ENCODE assay signal across 20 cellular contexts in genomic region chr20:40191573-40191972, GRCh38.
"Had no signal": no experiment of that assay in that cellular context is flagged by ENCODE, and none has a peak within 500 bp of the region (broad histone marks: within the 10 kb centered on the region; RNA-seq: fewer than 3 reads in every experiment).

No MANE protein-coding gene starts in this region.

- H3K4me3 ChIP-seq: body of pancreas, colonic mucosa, gastrocnemius medialis, heart left ventricle, lower lobe of right lung, SK-N-MC, upper lobe of left lung had no signal

- H3K27ac ChIP-seq: body of pancreas, colonic mucosa, epithelial cell of prostate, gastrocnemius medialis, lower lobe of right lung, neutrophil, SK-N-MC had no signal

- H3K9me3 ChIP-seq: body of pancreas, colonic mucosa, gastrocnemius medialis, heart left ventricle, lower lobe of right lung, neutrophil, upper lobe of left lung had no signal

- H3K36me3 ChIP-seq: colonic mucosa, gastrocnemius medialis, heart left ventricle, lower lobe of right lung, neutrophil, upper lobe of left lung had no signal

- FAIRE-seq: TTC549 had no signal

- DNase-seq: activated CD4-positive, alpha-beta T cell treated with anti-CD3 and anti-CD28 coated beads for 36 hours; activated CD4-positive, alpha-beta T cell treated with anti-CD3 and anti-CD28 coated beads, Interleukin-2, amount 50 U/mL, for 48 hours; activated gamma-delta T cell treated with Interleukin-2 at 50 U/mL for 16 hours; activated T-cell treated with anti-CD3 and anti-CD28 coated beads for 4 hours; central memory CD4-positive, alpha-beta T cell; colonic mucosa; endodermal cell; gastrocnemius medialis; heart left ventricle; lower lobe of right lung; natural killer cell; retina; stimulated activated CD4-positive, alpha-beta T cell treated with anti-CD3 and anti-CD28 coated beads, Interleukin-2, amount 100 ng/mL, for 48 hours had no signal

- ATAC-seq: activated CD4-positive, alpha-beta T cell treated with anti-CD3 and anti-CD28 coated beads for 36 hours; activated naive CD4-positive, alpha-beta T cell treated with anti-CD3 and anti-CD28 coated beads, Interleukin-2, amount 50 U/mL, for 72 hours; body of pancreas; gastrocnemius medialis; natural killer cell had no signal

- H3K4me1 ChIP-seq: body of pancreas, colonic mucosa, gastrocnemius medialis, upper lobe of left lung had no signal

- H3K27me3 ChIP-seq: body of pancreas, colonic mucosa, gastrocnemius medialis, heart left ventricle, neutrophil, upper lobe of left lung had no signal
